Comparison of ENCODE assay signal across 8 cellular contexts in genomic region chr2:127324635-127325034, GRCh38. TPM values are rescaled to one million over a fixed set of nuclear protein-coding genes. Genes with fewer than 3 reads are reported as not detected.
DNase-seq lines count a peak whose midpoint lies in the region; ATAC-seq, FAIRE-seq and TF ChIP-seq lines count a peak whose summit lies in the region.

No MANE protein-coding gene starts in this region.

- ATAC-seq in activated T-cell treated with anti-CD3 and anti-CD28 coated beads, Interleukin-2, amount 50 U/mL, for 72 hours (replicated peaks in 1 of 2), result no peak
- no peak for ATAC-seq in GM19397 (IDR thresholded peaks at IDR 0.05; ENCODE audit: unreplicated experiment)

- no peaks in the 10 kb centered on the region for H3K27me3 ChIP-seq in esophagus squamous epithelium

- no peaks in the 10 kb centered on the region for H3K9me3 ChIP-seq in esophagus squamous epithelium

- peaks cover 11 to 21% of the 10 kb centered on the region in 2 donors for H3K36me3 Mint-ChIP-seq in activated T-cell treated with anti-CD3 and anti-CD28 coated beads, Interleukin-2, amount 50 U/mL, for 72 hours (ENCODE audit: insufficient read depth in 2 of 2)

- H3K4me1 Mint-ChIP-seq in activated T-cell treated with anti-CD3 and anti-CD28 coated beads, Interleukin-2, amount 50 U/mL, for 72 hours (ENCODE audit: low read depth), result peaks cover 9% of the 10 kb centered on the region

- no peaks in the 10 kb centered on the region for H3K27me3 Mint-ChIP-seq in activated T-cell treated with anti-CD3 and anti-CD28 coated beads, Interleukin-2, amount 50 U/mL, for 72 hours (ENCODE audit: low read depth)

- TF ChIP-seq POLR2A in esophagus squamous epithelium (IDR thresholded peaks at IDR 0.05) (no peak), GM12891 (IDR thresholded peaks at IDR 0.05; ENCODE audit: low read depth, low read length) (no peak)

- intact Hi-C loops in esophagus squamous epithelium (cut with DNase I), result loop anchor here (10.0 kb wide), 1 partner anchor 150 kb away; no protein-coding TSS in a partner anchor

- H3K27ac ChIP-seq in esophagus squamous epithelium, result no peak overlapping the region

- H3K4me3 ChIP-seq in AG09309 (ENCODE audit: control insufficient read depth, low read depth, low read length), result no peak overlapping the region
- no peak overlapping the region for H3K4me3 ChIP-seq in esophagus squamous epithelium

- FAIRE-seq in GM19239 (lab: Jason Lieb, UNC), result peak; percentile 77
- peak; percentile 65 for FAIRE-seq in RCC 7860 (lab: Jason Lieb, UNC)
- no peak for FAIRE-seq in GM12891 (lab: Jason Lieb, UNC)

- no peak overlapping the region for H3K27ac Mint-ChIP-seq in activated T-cell treated with anti-CD3 and anti-CD28 coated beads, Interleukin-2, amount 50 U/mL, for 72 hours

- TF ChIP-seq CTCF in AG09309 (IDR thresholded peaks at IDR 0.05; ENCODE audit: control insufficient read depth, insufficient read depth, low read depth, low read length, missing control alignments), result peak; percentile 63
- TF ChIP-seq CTCF in esophagus squamous epithelium (IDR thresholded peaks at IDR 0.05), result peak in 5 of 6 experiments; percentile 34 to 63 (median 43)

- WGBS in esophagus squamous epithelium, 2 donors, result 58 to 62% methylated on average over 3 of the region's 3 CpGs

- H3K4me3 Mint-ChIP-seq in activated T-cell treated with anti-CD3 and anti-CD28 coated beads, Interleukin-2, amount 50 U/mL, for 72 hours, result no peak overlapping the region

- no peaks in the 10 kb centered on the region for H3K4me1 ChIP-seq in esophagus squamous epithelium

- H3K36me3 ChIP-seq in esophagus squamous epithelium, result peaks cover 0 to 98% (median 9%) of the 10 kb centered on the region in 3 donors

- peak; percentile 27 for DNase-seq in AG09309 (ENCODE audit: low read depth)
- DNase-seq in GM19239 (ENCODE audit: insufficient read length, low spot score), result no peak
- peak; percentile 44 for DNase-seq in RCC 7860 (ENCODE audit: low spot score)
- DNase-seq in esophagus squamous epithelium (lab: John Stamatoyannopoulos, UW), result no peak
- DNase-seq in putamen (ENCODE audit: low spot score), result peak; percentile 20
- no peak for DNase-seq in activated T-cell treated with anti-CD3 and anti-CD28 coated beads, Interleukin-2, amount 50 U/mL, for 72 hours
- no peak for DNase-seq in GM12891 (ENCODE audit: insufficient read length, low spot score)

- peaks cover 7 to 8% of the 10 kb centered on the region in 2 donors for H3K9me3 Mint-ChIP-seq in activated T-cell treated with anti-CD3 and anti-CD28 coated beads, Interleukin-2, amount 50 U/mL, for 72 hours

TF ChIP-seq in GM12891, 5 proteins besides CTCF, POLR2A, EP300 and RAD21:
- TF ChIP-seq SPI1 (IDR thresholded peaks at IDR 0.05; ENCODE audit: low read depth, low read length) (no peak), POU2F2 (IDR thresholded peaks at IDR 0.05; ENCODE audit: low read depth, low read length) (no peak), PAX5 (IDR thresholded peaks at IDR 0.05; ENCODE audit: insufficient read depth, low read length, severe bottlenecking) (no peak), POLR2AphosphoS5 (IDR thresholded peaks at IDR 0.05; ENCODE audit: low read depth, low read length) (no peak), TAF1 (IDR thresholded peaks at IDR 0.05; ENCODE audit: low read depth, low read length) (no peak)

RNA-seq across cellular contexts. Expression of gene ERCC3, which starts 30.7 kb away (rescaled TPM):
- 10 to 100 TPM; 19.3 to 36.6 (median 25.2) TPM for total RNA-seq in esophagus squamous epithelium
- 10 to 100 TPM; 56.3 to 66.4 TPM for total RNA-seq in activated T-cell treated with anti-CD3 and anti-CD28 coated beads, Interleukin-2, amount 50 U/mL, for 72 hours
- 29.9 TPM for polyA plus RNA-seq in GM12891 (2012; ENCODE audit: low read depth, missing spikeins)

Comparison
In these comparisons a context has a peak if more than half of its experiments do, and no peak if none do; other contexts are left out.
1. DNase-seq: peak in AG09309 (single experiment), RCC 7860 (single experiment) and putamen (single experiment); none in GM19239 (single experiment), esophagus squamous epithelium (single experiment), activated T-cell treated with anti-CD3 and anti-CD28 coated beads, Interleukin-2, amount 50 U/mL, for 72 hours (0 of 2) and GM12891 (single experiment).